Comparison of ENCODE assay signal across 10 cellular contexts in genomic region chr1:110477041-110477440, GRCh38. TPM values are rescaled to one million over a fixed set of nuclear protein-coding genes. Genes with fewer than 3 reads are reported as not detected.
DNase-seq lines count a peak whose midpoint lies in the region; ATAC-seq and TF ChIP-seq lines count a peak whose summit lies in the region.
"Had no signal": no experiment of that assay in that cellular context is flagged by ENCODE, and none has a peak within 500 bp of the region (broad histone marks: within the 10 kb centered on the region; RNA-seq: fewer than 3 reads in every experiment).

No MANE protein-coding gene starts in this region.

- no peaks in the 10 kb centered on the region for H3K79me2 ChIP-seq in OCI-LY7 (ENCODE audit: insufficient read depth, low read depth, low read length)

- peaks cover 7 to 21% of the 10 kb centered on the region in 2 donors for H3K27me3 Mint-ChIP-seq in CD8-positive, alpha-beta memory T cell

- BruUV-seq in OCI-LY7 (replicated peaks; lab: Mats Ljungman, UMichigan) = no TSS peak

- ATAC-seq in Right ventricle myocardium superior (ENCODE audit: poor library complexity) (peak; percentile 69), HG03457 (IDR thresholded peaks at IDR 0.05; ENCODE audit: unreplicated experiment) (no peak), HG03521 (IDR thresholded peaks at IDR 0.05; ENCODE audit: unreplicated experiment) (no peak)

- no peaks in the 10 kb centered on the region for H3K9me2 ChIP-seq in OCI-LY7 (ENCODE audit: insufficient read depth, low read length)

- no peak for DNase-seq in Right ventricle myocardium superior
- no peak for DNase-seq in left ventricle myocardium inferior
- DNase-seq in hepatic stellate cell (ENCODE audit: low spot score) = peak; percentile 63
- DNase-seq in CD8-positive, alpha-beta memory T cell = no peak
- no peak for DNase-seq in OCI-LY7 (ENCODE audit: low spot score)

- H3K27ac ChIP-seq in left ventricle myocardium inferior (replicated peaks) (no peak overlapping the region), VCaP (peak overlapping the region; percentile 41), OCI-LY7 (ENCODE audit: low read depth, low read length, poor library complexity, severe bottlenecking) (no peak overlapping the region)
- no peak overlapping the region for H3K27ac ChIP-seq in CD8-positive, alpha-beta memory T cell (ENCODE audit: low read depth, low read length)

- CTCF ChIA-PET in CD8-positive, alpha-beta memory T cell (lab: Charles Lee) = interaction anchor here (1.0 to 1.3 kb wide), 2 partner anchors 17 to 19 kb away, joined by 3 to 4 read pairs; no protein-coding TSS in a partner anchor
- CTCF ChIA-PET in OCI-LY7 (lab: Charles Lee; ENCODE audit: unreplicated experiment) = no interaction called here

- H4K20me1 ChIP-seq in OCI-LY7 (ENCODE audit: insufficient read depth, low read length) = no peaks in the 10 kb centered on the region

- no peak overlapping the region for H3K4me3 Mint-ChIP-seq in CD8-positive, alpha-beta memory T cell
- H3K4me3 Mint-ChIP-seq: CD4-positive, CD25-positive, alpha-beta regulatory T cell; endodermal cell had no signal

- POLR2A ChIA-PET in CD8-positive, alpha-beta memory T cell (lab: Charles Lee) = no interaction called here
- POLR2A ChIA-PET in OCI-LY7 (lab: Charles Lee) = interaction anchor here (0.5 to 0.6 kb wide), 2 partner anchors 113 to 329 kb away, joined by 3 to 5 read pairs; no protein-coding TSS in a partner anchor

- H3K4me3 ChIP-seq in left ventricle myocardium inferior (no peak overlapping the region), OCI-LY7 (ENCODE audit: low read depth, low read length, poor library complexity, severe bottlenecking) (no peak overlapping the region)
- H3K4me3 ChIP-seq in CD8-positive, alpha-beta memory T cell (ENCODE audit: low read length) = no peak overlapping the region

- H3K4me1 ChIP-seq in left ventricle myocardium inferior = peaks cover 35% of the 10 kb centered on the region
- no peaks in the 10 kb centered on the region for H3K4me1 ChIP-seq in CD8-positive, alpha-beta memory T cell (ENCODE audit: insufficient read depth, low read length)
- no peaks in the 10 kb centered on the region for H3K4me1 ChIP-seq in OCI-LY7 (ENCODE audit: insufficient read depth, low read length, poor library complexity, severe bottlenecking)

- no peaks in the 10 kb centered on the region for H3K36me3 Mint-ChIP-seq in CD8-positive, alpha-beta memory T cell
- H3K36me3 Mint-ChIP-seq: CD4-positive, CD25-positive, alpha-beta regulatory T cell had no signal

- intact Hi-C loops in Right ventricle myocardium superior (cut with DNase I) (no loop called here), left ventricle myocardium inferior (cut with micrococcal nuclease) (no loop called here), OCI-LY7 (cut with micrococcal nuclease; ENCODE audit: unreplicated experiment) (no loop called here)

- H3K36me3 ChIP-seq in left ventricle myocardium inferior (no peaks in the 10 kb centered on the region), OCI-LY7 (ENCODE audit: insufficient read depth, low read length) (no peaks in the 10 kb centered on the region)
- no peaks in the 10 kb centered on the region for H3K36me3 ChIP-seq in CD8-positive, alpha-beta memory T cell (ENCODE audit: insufficient read depth, low read length)

- no peaks in the 10 kb centered on the region for H3K9me3 Mint-ChIP-seq in CD8-positive, alpha-beta memory T cell
- H3K9me3 Mint-ChIP-seq: endodermal cell had no signal

- no peak overlapping the region for H3K4me2 ChIP-seq in OCI-LY7 (ENCODE audit: low read length)

- no peak overlapping the region for H3K27ac Mint-ChIP-seq in CD8-positive, alpha-beta memory T cell
- H3K27ac Mint-ChIP-seq: CD4-positive, CD25-positive, alpha-beta regulatory T cell; endodermal cell had no signal

- H2AFZ ChIP-seq in OCI-LY7 (ENCODE audit: low read length) = no peak overlapping the region

- H3K4me1 Mint-ChIP-seq in CD8-positive, alpha-beta memory T cell = no peaks in the 10 kb centered on the region
- H3K4me1 Mint-ChIP-seq: CD4-positive, CD25-positive, alpha-beta regulatory T cell had no signal

- H3K9me3 ChIP-seq in left ventricle myocardium inferior (replicated peaks) (no peaks in the 10 kb centered on the region), OCI-LY7 (ENCODE audit: low read length) (no peaks in the 10 kb centered on the region)
- H3K9me3 ChIP-seq in CD8-positive, alpha-beta memory T cell (ENCODE audit: low read length) = no peaks in the 10 kb centered on the region

- no peak for TF ChIP-seq CTCF in left ventricle myocardium inferior (IDR thresholded peaks at IDR 0.05; ENCODE audit: borderline replicate concordance)
- no peak for TF ChIP-seq CTCF in VCaP (conservative IDR thresholded peaks at IDR 0.05)
- TF ChIP-seq CTCF in OCI-LY7 (conservative IDR thresholded peaks at IDR 0.05; ENCODE audit: low read length) = no peak

- H3K27me3 ChIP-seq in left ventricle myocardium inferior (ENCODE audit: low read depth) = no peaks in the 10 kb centered on the region
- H3K27me3 ChIP-seq in CD8-positive, alpha-beta memory T cell (ENCODE audit: insufficient read depth, low read length, poor library complexity, severe bottlenecking) = no peaks in the 10 kb centered on the region

RNA-seq across cellular contexts. Expression of gene PROK1, which starts 26.1 kb away (rescaled TPM):
- not detected for total RNA-seq in Right ventricle myocardium superior
- not detected for total RNA-seq in left ventricle myocardium inferior
- not detected for total RNA-seq in CD8-positive, alpha-beta memory T cell
- polyA plus RNA-seq in CD8-positive, alpha-beta memory T cell = not detected
- not detected in 2 replicates for total RNA-seq in OCI-LY7 (2014; rRNA removed; shearing (Covaris generic))
- total RNA-seq in OCI-LY7 (2022) = not detected in 2 replicates
- total RNA-seq: CD4-positive, CD25-positive, alpha-beta regulatory T cell had no signal
- polyA plus RNA-seq: CD4-positive, CD25-positive, alpha-beta regulatory T cell had no signal

RNA-seq across cellular contexts. Expression of gene KCNA10, which starts 41.9 kb away (rescaled TPM):
- total RNA-seq in Right ventricle myocardium superior (not detected), left ventricle myocardium inferior (not detected), OCI-LY7 (2022) (not detected in 2 replicates)
- not detected for total RNA-seq in CD8-positive, alpha-beta memory T cell
- not detected for polyA plus RNA-seq in CD8-positive, alpha-beta memory T cell
- not detected in 2 replicates for total RNA-seq in OCI-LY7 (2014; rRNA removed; shearing (Covaris generic))
- total RNA-seq: CD4-positive, CD25-positive, alpha-beta regulatory T cell; endodermal cell had no signal
- polyA plus RNA-seq: CD4-positive, CD25-positive, alpha-beta regulatory T cell had no signal
